14 cellular contexts compared by ENCODE assay signal in the genomic region with DNA sequence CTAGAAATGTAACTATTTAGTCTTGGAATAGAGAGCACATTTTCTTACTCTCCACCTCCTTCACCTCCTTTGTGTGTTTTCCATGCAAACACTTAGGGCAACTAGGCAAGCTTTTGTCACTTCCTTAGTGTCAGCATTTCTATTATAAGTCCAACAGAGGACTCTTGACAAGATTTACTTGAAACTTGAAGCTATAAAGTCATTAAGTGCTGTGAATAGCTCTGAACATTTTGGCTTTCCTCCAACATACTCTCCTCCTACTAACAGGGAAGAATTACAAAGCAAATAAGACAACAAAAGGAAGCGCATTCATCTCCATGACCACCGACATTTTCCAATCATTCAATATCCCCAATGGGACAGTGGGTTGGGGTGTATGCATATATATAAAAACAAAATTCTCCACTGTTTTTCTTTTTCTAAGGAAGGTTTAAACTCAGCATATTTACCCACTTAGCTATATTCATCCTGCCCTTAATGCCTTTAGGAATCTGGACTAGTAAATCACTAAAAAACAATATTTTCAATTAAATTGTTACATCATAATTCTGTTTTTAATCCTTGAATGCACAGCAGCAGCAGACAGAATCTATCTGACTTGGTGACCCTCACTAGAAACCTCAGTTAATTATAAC.
DNase-seq lines count a peak whose midpoint lies in the region; ATAC-seq and TF ChIP-seq lines count a peak whose summit lies in the region.
"Had no signal": no experiment of that assay in that cellular context is flagged by ENCODE, and none has a peak within 500 bp of the region (broad histone marks: within the 10 kb centered on the region; RNA-seq: fewer than 3 reads in every experiment).

No MANE protein-coding gene starts in this region.

- H3K36me3 ChIP-seq in gastrocnemius medialis, result no peaks in the 10 kb centered on the region
- H3K36me3 ChIP-seq in uterus, result no peaks in the 10 kb centered on the region
- H3K36me3 ChIP-seq in esophagus muscularis mucosa, result no peaks in the 10 kb centered on the region
- H3K36me3 ChIP-seq: Peyer's patch had no signal

- TF ChIP-seq EP300 in esophagus muscularis mucosa (IDR thresholded peaks at IDR 0.05), result no peak

- DNase-seq in NCI-H1092 (lab: John Stamatoyannopoulos, UW), result peak; percentile 61
- peak; percentile 83 for DNase-seq in NCI-H2227 treated with DMSO at 0.1 percent for 48 hours (lab: John Stamatoyannopoulos, UW)
- DNase-seq in choroid plexus epithelial cell (ENCODE audit: low read depth), result peak; percentile 53
- peak; percentile 71 for DNase-seq in renal cortical epithelial cell (ENCODE audit: low read depth)
- DNase-seq in gastrocnemius medialis, result no peak
- no peak for DNase-seq in uterus
- no peak for DNase-seq in esophagus muscularis mucosa (ENCODE audit: extremely low spot score)
- DNase-seq: CD8-positive, alpha-beta T cell; naive thymus-derived CD4-positive, alpha-beta T cell; Peyer's patch; stimulated activated CD4-positive, alpha-beta T cell treated with anti-CD3 and anti-CD28 coated beads, Interleukin-12 subunit alpha, Interleukin-12 subunit beta, amount 100 ng/mL, for 4 hours; T-helper 9 cell had no signal

- intact Hi-C loops in gastrocnemius medialis (cut with DNase I; ENCODE audit: low total_unique reads), result no loop called here
- intact Hi-C loops in uterus (cut with DNase I; ENCODE audit: low total_unique reads), result no loop called here
- intact Hi-C loops in esophagus muscularis mucosa (cut with DNase I), result no loop called here

- 64% methylated on average over 2 of the region's 2 CpGs for WGBS in esophagus muscularis mucosa

- in situ Hi-C loops in gastrocnemius medialis (cut with MboI; ENCODE audit: low sequenced_read_pairs in 4 of 4), result no loop called here

- no peak overlapping the region for H3K27ac ChIP-seq in gastrocnemius medialis
- no peak overlapping the region for H3K27ac ChIP-seq in uterus
- H3K27ac ChIP-seq in esophagus muscularis mucosa (replicated peaks in 1 of 4), result no peak overlapping the region
- H3K27ac ChIP-seq: KMS-11 had no signal

- TF ChIP-seq CTCF in choroid plexus epithelial cell (conservative IDR thresholded peaks at IDR 0.05; ENCODE audit: low read depth, low read length) (no peak), gastrocnemius medialis (IDR thresholded peaks at IDR 0.05 in 4 of 5, conservative IDR thresholded peaks at IDR 0.05 in 1 of 5) (no peak), uterus (IDR thresholded peaks at IDR 0.05) (no peak), esophagus muscularis mucosa (IDR thresholded peaks at IDR 0.05) (no peak)

- no peaks in the 10 kb centered on the region for H3K27me3 ChIP-seq in gastrocnemius medialis
- H3K27me3 ChIP-seq in uterus, result no peaks in the 10 kb centered on the region
- H3K27me3 ChIP-seq in esophagus muscularis mucosa, result no peaks in the 10 kb centered on the region
- H3K27me3 ChIP-seq: Peyer's patch had no signal

- no peak for ATAC-seq in esophagus mucosa
- no peak for ATAC-seq in gastrocnemius medialis
- ATAC-seq: CD8-positive, alpha-beta T cell; naive thymus-derived CD4-positive, alpha-beta T cell had no signal

- H3K4me3 ChIP-seq in choroid plexus epithelial cell (ENCODE audit: low read depth, low read length), result no peak overlapping the region
- no peak overlapping the region for H3K4me3 ChIP-seq in gastrocnemius medialis
- no peak overlapping the region for H3K4me3 ChIP-seq in uterus
- H3K4me3 ChIP-seq in esophagus muscularis mucosa, result no peak overlapping the region
- H3K4me3 ChIP-seq: Peyer's patch had no signal

- no peaks in the 10 kb centered on the region for H3K4me1 ChIP-seq in gastrocnemius medialis
- H3K4me1 ChIP-seq in uterus, result no peaks in the 10 kb centered on the region
- no peaks in the 10 kb centered on the region for H3K4me1 ChIP-seq in esophagus muscularis mucosa

- TF ChIP-seq POLR2A in gastrocnemius medialis (IDR thresholded peaks at IDR 0.05) (no peak), uterus (IDR thresholded peaks at IDR 0.05) (no peak), esophagus muscularis mucosa (IDR thresholded peaks at IDR 0.05; ENCODE audit: low read depth) (no peak)

- H3K9me3 ChIP-seq in gastrocnemius medialis (no peaks in the 10 kb centered on the region), uterus (no peaks in the 10 kb centered on the region), esophagus muscularis mucosa (no peaks in the 10 kb centered on the region)
- H3K9me3 ChIP-seq: Peyer's patch had no signal

Comparison
In these comparisons a context has a peak if more than half of its experiments do, and no peak if none do; other contexts are left out.
1. DNase-seq: peak in NCI-H1092 (single experiment), NCI-H2227 treated with DMSO at 0.1 percent for 48 hours (single experiment), choroid plexus epithelial cell (single experiment) and renal cortical epithelial cell (single experiment); none in gastrocnemius medialis (0 of 2), uterus (0 of 2) and esophagus muscularis mucosa (single experiment).